Comparison of ENCODE assay signal across 8 cellular contexts in genomic region chr10:5975641-5976473, GRCh38. TPM values are rescaled to one million over a fixed set of nuclear protein-coding genes. Genes with fewer than 3 reads are reported as not detected.
A peak's percentile ranks its signal among the peaks of the same experiment; 100 is the strongest.
DNase-seq lines count a peak whose midpoint lies in the region; ATAC-seq and TF ChIP-seq lines count a peak whose summit lies in the region.

No MANE protein-coding gene starts in this region.

- WGBS in thyroid gland, 2 donors = 73 to 82% methylated on average over 20 of the region's 20 CpGs

- peak; percentile 66 for DNase-seq in AG08395 (ENCODE audit: low spot score)
- peak; percentile 4 for DNase-seq in effector CD8-positive, alpha-beta T cell (lab: John Stamatoyannopoulos, UW)
- DNase-seq in natural killer cell treated with Interleukin-12 subunit alpha and Interleukin-12 subunit beta and Interleukin-15 and Interleukin-18, amount 100 ng/mL, for 72 hours (ENCODE audit: low spot score) = peak; percentile 93
- peak; percentile 14 to 15 for DNase-seq in thyroid gland
- no peak for DNase-seq in NCI-H82 treated with DMSO at 0.1 percent for 48 hours (lab: John Stamatoyannopoulos, UW; ENCODE audit: unreplicated experiment)

- H3K9me3 ChIP-seq in thyroid gland = no peaks in the 10 kb centered on the region

- intact Hi-C loops in thyroid gland (cut with DNase I) = no loop called here

- ATAC-seq in GM19328 (IDR thresholded peaks at IDR 0.05; ENCODE audit: unreplicated experiment) (peak; percentile 41), HG03442 (IDR thresholded peaks at IDR 0.05; ENCODE audit: unreplicated experiment) (peak; percentile 50)
- ATAC-seq in activated CD4-positive, CD25-positive, alpha-beta regulatory T cell treated with anti-CD3 and anti-CD28 coated beads, Interleukin-2, amount 50 U/mL, for 24 hours = peak; percentile 75 to 79
- peak; percentile 86 to 90 for ATAC-seq in natural killer cell treated with Interleukin-12 subunit alpha and Interleukin-12 subunit beta and Interleukin-15 and Interleukin-18, amount 100 ng/mL, for 72 hours

- H3K27me3 Mint-ChIP-seq in natural killer cell treated with Interleukin-12 subunit alpha and Interleukin-12 subunit beta and Interleukin-15 and Interleukin-18, amount 100 ng/mL, for 72 hours = no peaks in the 10 kb centered on the region

- H3K4me1 ChIP-seq in thyroid gland = no peaks in the 10 kb centered on the region

- H3K4me3 ChIP-seq in thyroid gland (replicated peaks in 1 of 3) = peak overlapping the region in 1 of 3 donors; percentile 75

- H3K4me3 Mint-ChIP-seq in natural killer cell treated with Interleukin-12 subunit alpha and Interleukin-12 subunit beta and Interleukin-15 and Interleukin-18, amount 100 ng/mL, for 72 hours = peak overlapping the region; percentile 89

- H3K9me3 Mint-ChIP-seq in natural killer cell treated with Interleukin-12 subunit alpha and Interleukin-12 subunit beta and Interleukin-15 and Interleukin-18, amount 100 ng/mL, for 72 hours = no peaks in the 10 kb centered on the region

- no peaks in the 10 kb centered on the region for H3K36me3 ChIP-seq in thyroid gland

- H3K36me3 Mint-ChIP-seq in natural killer cell treated with Interleukin-12 subunit alpha and Interleukin-12 subunit beta and Interleukin-15 and Interleukin-18, amount 100 ng/mL, for 72 hours = peaks cover 8% of the 10 kb centered on the region

- no peak for TF ChIP-seq CTCF in thyroid gland (IDR thresholded peaks at IDR 0.05)

- no peaks in the 10 kb centered on the region for H3K27me3 ChIP-seq in thyroid gland

- peak overlapping the region; percentile 89 to 93 (median 93) for H3K27ac ChIP-seq in thyroid gland

- no peak for TF ChIP-seq POLR2A in thyroid gland (IDR thresholded peaks at IDR 0.05)

- peaks cover 41 to 42% of the 10 kb centered on the region in 2 donors for H3K4me1 Mint-ChIP-seq in natural killer cell treated with Interleukin-12 subunit alpha and Interleukin-12 subunit beta and Interleukin-15 and Interleukin-18, amount 100 ng/mL, for 72 hours (ENCODE audit: low read depth in 2 of 2)

- H3K27ac Mint-ChIP-seq in natural killer cell treated with Interleukin-12 subunit alpha and Interleukin-12 subunit beta and Interleukin-15 and Interleukin-18, amount 100 ng/mL, for 72 hours = peak overlapping the region; percentile 87 to 98

RNA-seq across cellular contexts. Expression of gene IL15RA, which starts 1.5 kb away (rescaled TPM):
- total RNA-seq in natural killer cell treated with Interleukin-12 subunit alpha and Interleukin-12 subunit beta and Interleukin-15 and Interleukin-18, amount 100 ng/mL, for 72 hours = 100 to 1,000 TPM in 1 of 2 donors, 10 to 100 TPM in 1; 56.7 to 125 TPM
- total RNA-seq in thyroid gland = 10 to 100 TPM; 10.6 to 34.3 (median 22.8) TPM
